ENCODE assay signal across 15 cellular contexts in the genomic region with DNA sequence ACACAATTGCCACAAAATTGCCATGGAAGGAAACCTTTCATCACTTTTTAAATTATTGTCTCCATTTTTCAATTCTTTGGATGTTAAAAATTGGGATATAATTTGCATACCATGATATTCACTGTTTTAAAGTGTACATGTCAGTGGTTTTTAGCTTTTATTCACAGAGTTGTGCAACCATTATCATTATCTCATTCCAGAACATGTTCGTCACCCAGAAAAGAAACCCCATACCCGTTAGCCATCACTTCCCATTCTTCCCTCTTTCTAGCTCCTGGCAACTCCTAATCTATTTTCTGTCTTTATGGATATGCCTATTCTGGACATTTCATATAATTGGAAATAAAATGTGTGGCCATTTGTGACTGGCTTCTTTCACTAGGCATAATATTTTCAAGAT.
DNase-seq lines count a peak whose midpoint lies in the region; ATAC-seq and TF ChIP-seq lines count a peak whose summit lies in the region.
"Had no signal": no experiment of that assay in that cellular context is flagged by ENCODE, and none has a peak within 500 bp of the region (broad histone marks: within the 10 kb centered on the region; RNA-seq: fewer than 3 reads in every experiment).

No MANE protein-coding gene starts in this region.

- DNase-seq in Right ventricle myocardium inferior (ENCODE audit: missing footprints) (no peak), left ventricle myocardium superior (no peak), SK-N-MC (ENCODE audit: low read depth, low spot score) (no peak), fibroblast of the aortic adventitia (ENCODE audit: low read depth) (peak; percentile 88), DMS79 treated with DMSO at 0.1 percent for 48 hours (lab: John Stamatoyannopoulos, UW) (no peak)
- no peak for DNase-seq in stimulated activated CD4-positive, alpha-beta T cell treated with anti-CD3 and anti-CD28 coated beads, Interleukin-12 subunit alpha, Interleukin-12 subunit beta, amount 100 ng/mL, for 4 hours
- DNase-seq in stimulated activated effector memory CD8-positive, alpha-beta T cell treated with anti-CD3 and anti-CD28 coated beads, Interleukin-12 subunit alpha, Interleukin-12 subunit beta, amount 100 ng/mL, for 72 hours (ENCODE audit: low spot score in 2 of 2) = no peak
- DNase-seq: 8988T, NCI-H510A treated with DMSO at 0.1 percent for 48 hours, Right ventricle myocardium superior had no signal

- no peak overlapping the region for H3K4me3 Mint-ChIP-seq in stimulated activated effector memory CD8-positive, alpha-beta T cell treated with anti-CD3 and anti-CD28 coated beads, Interleukin-12 subunit alpha, Interleukin-12 subunit beta, amount 100 ng/mL, for 72 hours
- H3K4me3 Mint-ChIP-seq: neural progenitor cell had no signal

- H3K36me3 ChIP-seq in SK-N-MC (ENCODE audit: insufficient read depth, low read length) = no peaks in the 10 kb centered on the region
- H3K36me3 ChIP-seq: neural progenitor cell, tibial nerve had no signal

- no peaks in the 10 kb centered on the region for H3K4me1 Mint-ChIP-seq in stimulated activated effector memory CD8-positive, alpha-beta T cell treated with anti-CD3 and anti-CD28 coated beads, Interleukin-12 subunit alpha, Interleukin-12 subunit beta, amount 100 ng/mL, for 72 hours

- H3K4me3 ChIP-seq in SK-N-MC (peak overlapping the region; percentile 34; the same call in 1 of the 2 replicates), fibroblast of the aortic adventitia (ENCODE audit: low read depth, low read length) (no peak overlapping the region)
- H3K4me3 ChIP-seq: neural progenitor cell, tibial nerve had no signal

- ATAC-seq in Right ventricle myocardium inferior (peak; percentile 39), left ventricle myocardium superior (no peak), HG03280 (IDR thresholded peaks at IDR 0.05; ENCODE audit: unreplicated experiment) (no peak)
- ATAC-seq in stimulated activated effector memory CD8-positive, alpha-beta T cell treated with anti-CD3 and anti-CD28 coated beads, Interleukin-12 subunit alpha, Interleukin-12 subunit beta, amount 100 ng/mL, for 72 hours = no peak
- ATAC-seq: activated naive CD4-positive, alpha-beta T cell treated with anti-CD3 and anti-CD28 coated beads, Interleukin-2, amount 50 U/mL, for 72 hours; left lobe of liver had no signal

- H3K9me3 ChIP-seq in SK-N-MC (ENCODE audit: low read depth, low read length) = no peaks in the 10 kb centered on the region
- H3K9me3 ChIP-seq: tibial nerve had no signal

- intact Hi-C loops in Right ventricle myocardium inferior (cut with DNase I) = no loop called here
- intact Hi-C loops in left ventricle myocardium superior (cut with micrococcal nuclease) = no loop called here

- no peaks in the 10 kb centered on the region for H3K36me3 Mint-ChIP-seq in stimulated activated effector memory CD8-positive, alpha-beta T cell treated with anti-CD3 and anti-CD28 coated beads, Interleukin-12 subunit alpha, Interleukin-12 subunit beta, amount 100 ng/mL, for 72 hours
- H3K36me3 Mint-ChIP-seq: activated naive CD4-positive, alpha-beta T cell treated with anti-CD3 and anti-CD28 coated beads, Interleukin-2, amount 50 U/mL, for 72 hours; neural progenitor cell had no signal

- H3K27ac ChIP-seq in SK-N-MC = peak overlapping the region; percentile 30; the same call in 1 of the 2 replicates
- H3K27ac ChIP-seq: neural progenitor cell, tibial nerve had no signal

- H3K27ac Mint-ChIP-seq in stimulated activated effector memory CD8-positive, alpha-beta T cell treated with anti-CD3 and anti-CD28 coated beads, Interleukin-12 subunit alpha, Interleukin-12 subunit beta, amount 100 ng/mL, for 72 hours = no peak overlapping the region
- H3K27ac Mint-ChIP-seq: activated naive CD4-positive, alpha-beta T cell treated with anti-CD3 and anti-CD28 coated beads, Interleukin-2, amount 50 U/mL, for 72 hours; neural progenitor cell had no signal

- no peak overlapping the region for H3K9ac ChIP-seq in SK-N-MC (ENCODE audit: insufficient read length)
- H3K9ac ChIP-seq: neural progenitor cell had no signal

- no peak for TF ChIP-seq CTCF in fibroblast of the aortic adventitia (IDR thresholded peaks at IDR 0.05; ENCODE audit: insufficient read depth, low read length)

- H3K9me3 Mint-ChIP-seq in stimulated activated effector memory CD8-positive, alpha-beta T cell treated with anti-CD3 and anti-CD28 coated beads, Interleukin-12 subunit alpha, Interleukin-12 subunit beta, amount 100 ng/mL, for 72 hours = peaks cover 3% of the 10 kb centered on the region
- H3K9me3 Mint-ChIP-seq: neural progenitor cell had no signal
